21 cellular contexts compared by ENCODE assay signal in genomic region chr2:239040152-239040761, GRCh38.
A peak's percentile ranks its signal among the peaks of the same experiment; 100 is the strongest.
DNase-seq lines count a peak whose midpoint lies in the region; ATAC-seq and TF ChIP-seq lines count a peak whose summit lies in the region.
"Had no signal": no experiment of that assay in that cellular context is flagged by ENCODE, and none has a peak within 500 bp of the region (broad histone marks: within the 10 kb centered on the region; RNA-seq: fewer than 3 reads in every experiment).

No MANE protein-coding gene starts in this region.

- H3K4me1 ChIP-seq in RWPE2 (ENCODE audit: insufficient read depth, poor library complexity, severe bottlenecking): no peaks in the 10 kb centered on the region
- peaks cover 0 to 6% (median 2%) of the 10 kb centered on the region in 4 donors for H3K4me1 ChIP-seq in sigmoid colon
- H3K4me1 ChIP-seq: ascending aorta, prostate gland had no signal

- 59 to 77% methylated on average over 15 of the region's 15 CpGs for WGBS in sigmoid colon, 2 donors

- no peak for TF ChIP-seq CTCF in RWPE2 (IDR thresholded peaks at IDR 0.05; ENCODE audit: poor library complexity, severe bottlenecking)
- no peak for TF ChIP-seq CTCF in sigmoid colon (IDR thresholded peaks at IDR 0.05)

- no peak for ATAC-seq in RWPE2 (ENCODE audit: low read depth)
- ATAC-seq: activated CD8-positive, alpha-beta memory T cell treated with anti-CD3 and anti-CD28 coated beads, Interleukin-2, amount 10 ng/mL, durations not matched to agents 7 days and 5 days; stimulated activated naive CD8-positive, alpha-beta T cell treated with anti-CD3 and anti-CD28 coated beads, Interleukin-15, amount 100 ng/mL, for 72 hours had no signal

- intact Hi-C loops in sigmoid colon (cut with DNase I): no loop called here

- H3K9me3 ChIP-seq in RWPE2 (ENCODE audit: severe bottlenecking): no peaks in the 10 kb centered on the region
- no peaks in the 10 kb centered on the region for H3K9me3 ChIP-seq in sigmoid colon
- H3K9me3 ChIP-seq: ascending aorta, gastrocnemius medialis, prostate gland, upper lobe of left lung had no signal

- DNase-seq in RWPE2 (ENCODE audit: low spot score) (peak; percentile 49), medulla oblongata (ENCODE audit: extremely low spot score) (peak; percentile 93), sigmoid colon (peak; percentile 55), dermis blood vessel endothelial cell (no peak), kidney glomerular epithelial cell (lab: John Stamatoyannopoulos, UW) (no peak)
- no peak for DNase-seq in activated CD8-positive, alpha-beta memory T cell treated with anti-CD3 and anti-CD28 coated beads, Interleukin-2, amount 50 U/mL, for 4 hours
- DNase-seq: activated CD4-positive, CD25-positive, alpha-beta regulatory T cell; activated CD8-positive, alpha-beta memory T cell treated with anti-CD3 and anti-CD28 coated beads, Interleukin-2, amount 10 ng/mL, durations not matched to agents 7 days and 5 days; gastrocnemius medialis; H9; IMR-90; islet precursor cell; NCI-H146; NCI-H510A treated with DMSO at 0.1 percent for 48 hours; stimulated activated naive CD8-positive, alpha-beta T cell treated with anti-CD3 and anti-CD28 coated beads, Interleukin-15, amount 100 ng/mL, for 72 hours had no signal

- H3K27ac ChIP-seq in RWPE2 (ENCODE audit: poor library complexity, severe bottlenecking) (no peak overlapping the region), cingulate gyrus (ENCODE audit: low read depth, low read length) (peak overlapping the region; percentile 78), sigmoid colon (no peak overlapping the region)
- H3K27ac ChIP-seq: ascending aorta, cardiac muscle cell, gastrocnemius medialis, prostate gland, upper lobe of left lung had no signal

- H3K4me3 ChIP-seq in RWPE2 (ENCODE audit: severe bottlenecking) (no peak overlapping the region), sigmoid colon (no peak overlapping the region)
- H3K4me3 ChIP-seq: ascending aorta, cardiac muscle cell, gastrocnemius medialis, lung, prostate gland, upper lobe of left lung had no signal

- H3K36me3 ChIP-seq in RWPE2 (ENCODE audit: low read depth): no peaks in the 10 kb centered on the region
- no peaks in the 10 kb centered on the region for H3K36me3 ChIP-seq in sigmoid colon
- H3K36me3 ChIP-seq: ascending aorta, cardiac muscle cell, gastrocnemius medialis, prostate gland, upper lobe of left lung had no signal

- TF ChIP-seq POLR2A in sigmoid colon (IDR thresholded peaks at IDR 0.05): no peak

- TF ChIP-seq EP300 in sigmoid colon (IDR thresholded peaks at IDR 0.05): no peak

- no peaks in the 10 kb centered on the region for H3K27me3 ChIP-seq in RWPE2 (ENCODE audit: insufficient read depth, poor library complexity, severe bottlenecking)
- H3K27me3 ChIP-seq in sigmoid colon: no peaks in the 10 kb centered on the region
- H3K27me3 ChIP-seq: ascending aorta, cardiac muscle cell, gastrocnemius medialis, upper lobe of left lung had no signal

Comparison
In these comparisons a context has a peak if more than half of its experiments do, and no peak if none do; other contexts are left out.
1. DNase-seq: peak in RWPE2 (single experiment), medulla oblongata (single experiment) and sigmoid colon (single experiment); none in activated CD8-positive, alpha-beta memory T cell treated with anti-CD3 and anti-CD28 coated beads, Interleukin-2, amount 50 U/mL, for 4 hours (single experiment), dermis blood vessel endothelial cell (single experiment) and kidney glomerular epithelial cell (single experiment).